ENCODE assay signal across 23 cellular contexts in the genomic region with DNA sequence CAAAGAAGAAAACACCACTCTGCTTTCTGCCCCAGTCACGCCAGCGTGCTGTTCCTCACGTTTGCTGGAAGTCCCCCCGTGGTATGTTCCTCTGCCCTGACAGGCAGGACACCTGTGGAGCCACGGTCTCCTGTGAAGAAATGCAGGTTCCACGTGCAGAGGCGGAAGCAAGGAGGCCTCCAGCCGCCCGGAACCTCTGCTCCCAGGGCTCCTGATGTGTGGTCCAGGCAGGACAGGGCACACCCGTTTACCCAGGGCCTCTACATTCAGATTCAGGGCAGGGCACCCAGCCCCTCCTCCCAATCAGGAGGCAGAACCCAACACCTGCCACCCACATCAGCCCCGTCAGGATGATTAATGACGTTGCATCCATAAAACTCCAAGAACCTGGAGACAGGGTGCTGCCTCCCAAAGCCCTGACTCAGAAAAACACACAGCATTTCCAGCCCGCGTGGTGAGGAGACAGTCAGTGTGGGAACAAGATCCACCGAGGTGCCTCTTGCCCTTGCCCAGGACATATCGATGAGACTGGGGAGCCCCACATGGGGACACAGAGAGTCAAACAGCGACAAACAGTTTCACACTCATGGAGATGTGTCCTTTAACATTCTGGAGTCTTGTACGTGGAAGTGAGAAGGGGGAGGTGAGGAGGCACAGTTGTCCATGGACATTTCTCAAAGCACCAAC.
DNase-seq lines count a peak whose midpoint lies in the region; ATAC-seq and TF ChIP-seq lines count a peak whose summit lies in the region.
"Had no signal": no experiment of that assay in that cellular context is flagged by ENCODE, and none has a peak within 500 bp of the region (broad histone marks: within the 10 kb centered on the region; RNA-seq: fewer than 3 reads in every experiment).

No MANE protein-coding gene starts in this region.

- no peak overlapping the region for H3K27ac Mint-ChIP-seq in CD8-positive, alpha-beta memory T cell
- H3K27ac Mint-ChIP-seq in natural killer cell: no peak overlapping the region

- H3K4me1 Mint-ChIP-seq in CD8-positive, alpha-beta memory T cell: no peaks in the 10 kb centered on the region
- H3K4me1 Mint-ChIP-seq in natural killer cell: no peaks in the 10 kb centered on the region

- H3K27ac ChIP-seq in gastroesophageal sphincter (peak overlapping the region in 3 of 4 donors; percentile 4 to 99 (median 52)), gastrocnemius medialis (peak overlapping the region; percentile 18 to 79 (median 74))
- H3K27ac ChIP-seq in CD8-positive, alpha-beta memory T cell (ENCODE audit: low read depth, low read length): no peak overlapping the region
- H3K27ac ChIP-seq: epithelial cell of prostate had no signal

- peaks cover 0 to 7% of the 10 kb centered on the region in 2 donors for H3K36me3 ChIP-seq in gastroesophageal sphincter
- H3K36me3 ChIP-seq in gastrocnemius medialis: no peaks in the 10 kb centered on the region
- H3K36me3 ChIP-seq in CD8-positive, alpha-beta memory T cell (ENCODE audit: insufficient read depth, low read length): no peaks in the 10 kb centered on the region
- H3K36me3 ChIP-seq: tibial nerve had no signal

- peaks cover 3 to 83% (median 18%) of the 10 kb centered on the region in 3 donors for H3K4me1 ChIP-seq in gastroesophageal sphincter
- peaks cover 6 to 41% of the 10 kb centered on the region in 2 donors for H3K4me1 ChIP-seq in gastrocnemius medialis
- no peaks in the 10 kb centered on the region for H3K4me1 ChIP-seq in CD8-positive, alpha-beta memory T cell (ENCODE audit: insufficient read depth, low read length)

- H3K36me3 Mint-ChIP-seq in CD8-positive, alpha-beta memory T cell: no peaks in the 10 kb centered on the region
- H3K36me3 Mint-ChIP-seq in natural killer cell: no peaks in the 10 kb centered on the region

- DNase-seq in COLO668 (lab: John Stamatoyannopoulos, UW; ENCODE audit: unreplicated experiment): peak; percentile 55
- DNase-seq in NCI-H510A (lab: John Stamatoyannopoulos, UW): peak; percentile 29
- DNase-seq in gastrocnemius medialis: no peak
- no peak for DNase-seq in CD8-positive, alpha-beta memory T cell
- DNase-seq in natural killer cell: no peak
- DNase-seq: activated CD4-positive, CD25-positive, alpha-beta regulatory T cell treated with anti-CD3 and anti-CD28 coated beads, Interleukin-2, amount 50 U/mL, for 72 hours; activated naive CD4-positive, alpha-beta T cell treated with Interleukin-2 at 50 U/mL for 16 hours; activated T-cell treated with anti-CD3 and anti-CD28 coated beads, Interleukin-2, amount 50 U/mL, for 48 hours; amniotic stem cell; Caco-2; foreskin fibroblast; hippocampal formation; NCI-H1436; NCI-H526 treated with DMSO at 0.1 percent for 48 hours; stimulated activated CD4-positive, alpha-beta T cell treated with anti-CD3 and anti-CD28 coated beads, Interleukin-4, amount 100 ng/mL, for 1 hour; stimulated activated naive CD8-positive, alpha-beta T cell treated with anti-CD3 and anti-CD28 coated beads, Interleukin-15, Interleukin-2, amounts not matched to agents 100 U/mL and 50 U/mL, for 24 hours had no signal

- H3K4me3 ChIP-seq in gastroesophageal sphincter: no peak overlapping the region
- no peak overlapping the region for H3K4me3 ChIP-seq in gastrocnemius medialis
- no peak overlapping the region for H3K4me3 ChIP-seq in CD8-positive, alpha-beta memory T cell (ENCODE audit: low read length)
- H3K4me3 ChIP-seq: GM23338, skin epidermis, tibial nerve had no signal

- intact Hi-C loops in gastrocnemius medialis (cut with DNase I; ENCODE audit: low total_unique reads): no loop called here
- intact Hi-C loops in natural killer cell (cut with micrococcal nuclease): no loop called here

- POLR2A ChIA-PET in CD8-positive, alpha-beta memory T cell (lab: Charles Lee): no interaction called here

- 47 to 83% methylated on average over 3 to 5 of the region's 18 CpGs for WGBS in gastroesophageal sphincter (ENCODE audit: low coverage in 1 of 2), 2 donors

- H3K27me3 Mint-ChIP-seq in CD8-positive, alpha-beta memory T cell: peaks cover 0 to 29% of the 10 kb centered on the region in 2 donors
- H3K27me3 Mint-ChIP-seq in natural killer cell (ENCODE audit: low read depth in 2 of 2): peaks cover 13 to 21% of the 10 kb centered on the region in 2 donors

- no peak for TF ChIP-seq EP300 in gastroesophageal sphincter (IDR thresholded peaks at IDR 0.05)

- no peak overlapping the region for H3K4me3 Mint-ChIP-seq in CD8-positive, alpha-beta memory T cell
- H3K4me3 Mint-ChIP-seq in natural killer cell: no peak overlapping the region
- H3K4me3 Mint-ChIP-seq: GM23338 had no signal

- H3K27me3 ChIP-seq in gastroesophageal sphincter (no peaks in the 10 kb centered on the region), gastrocnemius medialis (peaks cover 0 to 7% (median 0%) of the 10 kb centered on the region in 3 donors)
- H3K27me3 ChIP-seq in CD8-positive, alpha-beta memory T cell (ENCODE audit: insufficient read depth, low read length, poor library complexity, severe bottlenecking): no peaks in the 10 kb centered on the region
- H3K27me3 ChIP-seq: tibial nerve had no signal

- in situ Hi-C loops in gastrocnemius medialis (cut with MboI; ENCODE audit: low sequenced_read_pairs in 4 of 4): loop anchor here in 2 of 4 donors (5.0 to 25.0 kb wide), 2 partner anchors 181 kb away; no protein-coding TSS in a partner anchor

- CTCF ChIA-PET in CD8-positive, alpha-beta memory T cell (lab: Charles Lee): no interaction called here

- no peak for TF ChIP-seq CTCF in gastroesophageal sphincter (IDR thresholded peaks at IDR 0.05)
- no peak for TF ChIP-seq CTCF in gastrocnemius medialis (IDR thresholded peaks at IDR 0.05 in 4 of 5, conservative IDR thresholded peaks at IDR 0.05 in 1 of 5)
- TF ChIP-seq CTCF in natural killer cell (IDR thresholded peaks at IDR 0.05): no peak

- H3K9me3 Mint-ChIP-seq in CD8-positive, alpha-beta memory T cell: peaks cover 0 to 4% (median 0%) of the 10 kb centered on the region in 5 donors
- H3K9me3 Mint-ChIP-seq in natural killer cell: no peaks in the 10 kb centered on the region
- H3K9me3 Mint-ChIP-seq: GM23338 had no signal

- TF ChIP-seq POLR2A in gastroesophageal sphincter (IDR thresholded peaks at IDR 0.05) (no peak), gastrocnemius medialis (IDR thresholded peaks at IDR 0.05) (no peak)

- H3K9me3 ChIP-seq in gastroesophageal sphincter (no peaks in the 10 kb centered on the region), gastrocnemius medialis (no peaks in the 10 kb centered on the region)
- H3K9me3 ChIP-seq in CD8-positive, alpha-beta memory T cell (ENCODE audit: low read length): no peaks in the 10 kb centered on the region
- H3K9me3 ChIP-seq: Caco-2, tibial nerve had no signal

- ATAC-seq in gastroesophageal sphincter (no peak), gastrocnemius medialis (no peak), GM18861 (IDR thresholded peaks at IDR 0.05; ENCODE audit: unreplicated experiment) (no peak), GM21360 (IDR thresholded peaks at IDR 0.05; ENCODE audit: unreplicated experiment) (no peak), natural killer cell (no peak)
- ATAC-seq: GM23338; stimulated activated naive CD8-positive, alpha-beta T cell treated with anti-CD3 and anti-CD28 coated beads, Interleukin-15, Interleukin-2, amounts not matched to agents 100 U/mL and 50 U/mL, for 24 hours had no signal

Comparison
In these comparisons a context has a peak if more than half of its experiments do, and no peak if none do; other contexts are left out.
1. DNase-seq: peak in COLO668 (single experiment) and NCI-H510A (single experiment); none in gastrocnemius medialis (0 of 2), CD8-positive, alpha-beta memory T cell (0 of 5) and natural killer cell (single experiment).